In genomic region chr1:214941061-214941460, GRCh38 we compare ENCODE assay signal across 19 cellular contexts.
DNase-seq lines count a peak whose midpoint lies in the region; ATAC-seq, FAIRE-seq and TF ChIP-seq lines count a peak whose summit lies in the region.
"Had no signal": no experiment of that assay in that cellular context is flagged by ENCODE, and none has a peak within 500 bp of the region (broad histone marks: within the 10 kb centered on the region; RNA-seq: fewer than 3 reads in every experiment).

No MANE protein-coding gene starts in this region.

- H3K27ac Mint-ChIP-seq in activated T-cell treated with anti-CD3 and anti-CD28 coated beads, Interleukin-2, amount 50 U/mL, for 72 hours = no peak overlapping the region
- no peak overlapping the region for H3K27ac Mint-ChIP-seq in activated T-cell treated with anti-CD3 and anti-CD28 coated beads, Interleukin-2, amount 50 U/mL, for 24 hours
- H3K27ac Mint-ChIP-seq in stimulated activated naive CD8-positive, alpha-beta T cell treated with anti-CD3 and anti-CD28 coated beads, Interleukin-15, amount 100 ng/mL, for 72 hours = no peak overlapping the region
- H3K27ac Mint-ChIP-seq: CD4-positive, alpha-beta memory T cell; H9 had no signal

- no peaks in the 10 kb centered on the region for H3K9me3 Mint-ChIP-seq in activated T-cell treated with anti-CD3 and anti-CD28 coated beads, Interleukin-2, amount 50 U/mL, for 72 hours
- H3K9me3 Mint-ChIP-seq in activated T-cell treated with anti-CD3 and anti-CD28 coated beads, Interleukin-2, amount 50 U/mL, for 24 hours = no peaks in the 10 kb centered on the region
- no peaks in the 10 kb centered on the region for H3K9me3 Mint-ChIP-seq in stimulated activated naive CD8-positive, alpha-beta T cell treated with anti-CD3 and anti-CD28 coated beads, Interleukin-15, amount 100 ng/mL, for 72 hours
- H3K9me3 Mint-ChIP-seq: H9 had no signal

- H3K27me3 Mint-ChIP-seq in activated T-cell treated with anti-CD3 and anti-CD28 coated beads, Interleukin-2, amount 50 U/mL, for 72 hours (ENCODE audit: low read depth) = no peaks in the 10 kb centered on the region
- H3K27me3 Mint-ChIP-seq in activated T-cell treated with anti-CD3 and anti-CD28 coated beads, Interleukin-2, amount 50 U/mL, for 24 hours = peaks cover 2% of the 10 kb centered on the region
- H3K27me3 Mint-ChIP-seq in stimulated activated naive CD8-positive, alpha-beta T cell treated with anti-CD3 and anti-CD28 coated beads, Interleukin-15, amount 100 ng/mL, for 72 hours = no peaks in the 10 kb centered on the region

- no peak overlapping the region for H3K4me3 Mint-ChIP-seq in activated T-cell treated with anti-CD3 and anti-CD28 coated beads, Interleukin-2, amount 50 U/mL, for 72 hours
- no peak overlapping the region for H3K4me3 Mint-ChIP-seq in activated T-cell treated with anti-CD3 and anti-CD28 coated beads, Interleukin-2, amount 50 U/mL, for 24 hours
- H3K4me3 Mint-ChIP-seq in stimulated activated naive CD8-positive, alpha-beta T cell treated with anti-CD3 and anti-CD28 coated beads, Interleukin-15, amount 100 ng/mL, for 72 hours = no peak overlapping the region
- H3K4me3 Mint-ChIP-seq: CD4-positive, alpha-beta memory T cell; H9 had no signal

- no peak for TF ChIP-seq POLR2A in H54 (IDR thresholded peaks at IDR 0.05; ENCODE audit: low read depth, low read length)

- no peak for DNase-seq in activated T-cell treated with anti-CD3 and anti-CD28 coated beads, Interleukin-2, amount 50 U/mL, for 72 hours
- no peak for DNase-seq in activated T-cell treated with anti-CD3 and anti-CD28 coated beads, Interleukin-2, amount 50 U/mL, for 24 hours
- no peak for DNase-seq in D721Med (ENCODE audit: insufficient read length, low spot score)
- DNase-seq in H54 (ENCODE audit: insufficient read length, low spot score) = no peak
- no peak for DNase-seq in stimulated activated naive CD8-positive, alpha-beta T cell treated with anti-CD3 and anti-CD28 coated beads, Interleukin-15, amount 100 ng/mL, for 72 hours
- DNase-seq in GM19238 (ENCODE audit: insufficient read length, low spot score) = no peak
- DNase-seq: C1 segment of cervical spinal cord; Calu3; CD4-positive, alpha-beta memory T cell; COR-L47; DMS153; DND-41; GM23248; H9 had no signal

- no peaks in the 10 kb centered on the region for H3K4me1 Mint-ChIP-seq in activated T-cell treated with anti-CD3 and anti-CD28 coated beads, Interleukin-2, amount 50 U/mL, for 72 hours (ENCODE audit: low read depth)
- no peaks in the 10 kb centered on the region for H3K4me1 Mint-ChIP-seq in activated T-cell treated with anti-CD3 and anti-CD28 coated beads, Interleukin-2, amount 50 U/mL, for 24 hours (ENCODE audit: low read depth)
- H3K4me1 Mint-ChIP-seq in stimulated activated naive CD8-positive, alpha-beta T cell treated with anti-CD3 and anti-CD28 coated beads, Interleukin-15, amount 100 ng/mL, for 72 hours = no peaks in the 10 kb centered on the region
- H3K4me1 Mint-ChIP-seq: CD4-positive, alpha-beta memory T cell; H9 had no signal

- no peak for TF ChIP-seq CTCF in D721Med (IDR thresholded peaks at IDR 0.05; ENCODE audit: insufficient read depth, missing control alignments)

- FAIRE-seq in D721Med (lab: Jason Lieb, UNC) (peak; percentile 63), H54 (lab: Jason Lieb, UNC) (peak; percentile 43)
- FAIRE-seq: G401.6, GM12892, GM19239, H1 had no signal

- ATAC-seq in activated T-cell treated with anti-CD3 and anti-CD28 coated beads, Interleukin-2, amount 50 U/mL, for 72 hours (replicated peaks in 1 of 2) = peak; percentile 25 to 66
- peak; percentile 49 for ATAC-seq in stimulated activated naive CD8-positive, alpha-beta T cell treated with anti-CD3 and anti-CD28 coated beads, Interleukin-15, amount 100 ng/mL, for 72 hours
- ATAC-seq: HCT116 had no signal

- H3K36me3 Mint-ChIP-seq in activated T-cell treated with anti-CD3 and anti-CD28 coated beads, Interleukin-2, amount 50 U/mL, for 72 hours (ENCODE audit: insufficient read depth in 2 of 2) = no peaks in the 10 kb centered on the region
- H3K36me3 Mint-ChIP-seq in activated T-cell treated with anti-CD3 and anti-CD28 coated beads, Interleukin-2, amount 50 U/mL, for 24 hours (ENCODE audit: low read depth) = no peaks in the 10 kb centered on the region
- H3K36me3 Mint-ChIP-seq: CD4-positive, alpha-beta memory T cell had no signal
